11 cellular contexts compared by ENCODE assay signal in genomic region chr2:101558740-101559508, GRCh38.
DNase-seq lines count a peak whose midpoint lies in the region; ATAC-seq and TF ChIP-seq lines count a peak whose summit lies in the region.
"Had no signal": no experiment of that assay in that cellular context is flagged by ENCODE, and none has a peak within 500 bp of the region (broad histone marks: within the 10 kb centered on the region; RNA-seq: fewer than 3 reads in every experiment).

No MANE protein-coding gene starts in this region.

- H3K4me2 ChIP-seq in IMR-90 (ENCODE audit: low read depth, low read length), result peak overlapping the region; percentile 85
- H3K4me2 ChIP-seq in mesendoderm (ENCODE audit: low read length), result no peak overlapping the region

- TF ChIP-seq CTCF in IMR-90 (conservative IDR thresholded peaks at IDR 0.05; ENCODE audit: low read depth, low read length) (no peak), colonic mucosa (IDR thresholded peaks at IDR 0.05) (no peak), stomach (IDR thresholded peaks at IDR 0.05) (no peak), foreskin keratinocyte (conservative IDR thresholded peaks at IDR 0.05) (no peak)

- H2AFZ ChIP-seq in IMR-90 (replicated peaks; ENCODE audit: low read length, poor library complexity), result no peak overlapping the region

- H3K18ac ChIP-seq in IMR-90 (ENCODE audit: low read depth, low read length) (no peak overlapping the region), mesendoderm (ENCODE audit: low read length) (no peak overlapping the region)

- no peak overlapping the region for H4K91ac ChIP-seq in IMR-90 (ENCODE audit: insufficient read depth, low read depth, low read length)

- no peaks in the 10 kb centered on the region; the same call in 1 of the 2 replicates for H4K20me1 ChIP-seq in IMR-90 (ENCODE audit: insufficient read depth, low read length)

- CTCF ChIA-PET in IMR-90 (lab: Yijun Ruan, JAX), result interaction anchor here (0.7 to 0.8 kb wide), 2 partner anchors 10 to 58 kb away, joined by 3 read pairs; no protein-coding TSS in a partner anchor

- H3K56ac ChIP-seq in IMR-90 (ENCODE audit: extremely low read depth, insufficient read depth, low read length) (no peak overlapping the region), mesendoderm (ENCODE audit: low read length) (no peak overlapping the region)

- no peak overlapping the region for H4K8ac ChIP-seq in IMR-90 (ENCODE audit: low read depth in 2 of 2, low read length in 2 of 2)
- H4K8ac ChIP-seq in mesendoderm (ENCODE audit: low read depth, low read length), result no peak overlapping the region

- ATAC-seq in IMR-90 (ENCODE audit: low read depth), result peak; percentile 97
- no peak for ATAC-seq in foreskin keratinocyte
- ATAC-seq: activated CD8-positive, alpha-beta memory T cell treated with anti-CD3 and anti-CD28 coated beads, Interleukin-2, amount 10 ng/mL, durations not matched to agents 7 days and 5 days; T-cell had no signal

- peak; percentile 91 for DNase-seq in IMR-90
- DNase-seq in colonic mucosa, result no peak
- peak; percentile 82 for DNase-seq in iris pigment epithelial cell (ENCODE audit: low read depth)
- no peak for DNase-seq in stomach
- no peak for DNase-seq in mesendoderm
- DNase-seq in HuH-7 (ENCODE audit: low spot score), result no peak
- no peak for DNase-seq in foreskin keratinocyte
- no peak for DNase-seq in stimulated activated CD4-positive, alpha-beta T cell treated with anti-CD3 and anti-CD28 coated beads, Interleukin-4, amount 100 ng/mL, for 1 hour
- DNase-seq: activated CD8-positive, alpha-beta memory T cell treated with anti-CD3 and anti-CD28 coated beads, Interleukin-2, amount 10 ng/mL, durations not matched to agents 7 days and 5 days; NCI-H524 treated with DMSO at 0.1 percent for 48 hours; T-cell had no signal

- no peak overlapping the region for H2BK20ac ChIP-seq in IMR-90 (ENCODE audit: low read depth, low read length)

- H3K4ac ChIP-seq in IMR-90 (ENCODE audit: low read depth, low read length), result no peak overlapping the region
- no peak overlapping the region for H3K4ac ChIP-seq in mesendoderm (ENCODE audit: low read depth, low read length)

- no TSS peak for BruUV-seq in IMR-90 (replicated peaks; lab: Mats Ljungman, UMichigan)

- in situ Hi-C loops in IMR-90 (cut with MboI; ENCODE audit: low sequenced_read_pairs), result no loop called here

- H3K36me3 ChIP-seq in IMR-90 (ENCODE audit: control insufficient read depth, insufficient read depth, low read length), result no peaks in the 10 kb centered on the region
- no peaks in the 10 kb centered on the region for H3K36me3 ChIP-seq in colonic mucosa
- no peaks in the 10 kb centered on the region for H3K36me3 ChIP-seq in stomach
- no peaks in the 10 kb centered on the region for H3K36me3 ChIP-seq in mesendoderm (ENCODE audit: control insufficient read depth, insufficient read depth, low read length)

- no peak for TF ChIP-seq EP300 in stomach (IDR thresholded peaks at IDR 0.05)

- H3K79me2 ChIP-seq in mesendoderm (ENCODE audit: control insufficient read depth, insufficient read depth, low read length), result no peaks in the 10 kb centered on the region

- no peak for TF ChIP-seq RAD21 in IMR-90 (IDR thresholded peaks at IDR 0.05; ENCODE audit: low read length)

- no peaks in the 10 kb centered on the region for H3K9me1 ChIP-seq in IMR-90 (ENCODE audit: insufficient read depth, low read length)

- TF ChIP-seq POLR2A in IMR-90 (IDR thresholded peaks at IDR 0.05; ENCODE audit: low read depth, low read length) (no peak), stomach (IDR thresholded peaks at IDR 0.05) (no peak)

- H3K4me3 ChIP-seq in IMR-90 (ENCODE audit: insufficient read depth, low read depth, low read length) (no peak overlapping the region), colonic mucosa (no peak overlapping the region), stomach (no peak overlapping the region), mesendoderm (ENCODE audit: low read length) (no peak overlapping the region)

- H3K23ac ChIP-seq in IMR-90 (ENCODE audit: low read depth, low read length) (no peak overlapping the region), mesendoderm (ENCODE audit: low read length) (no peak overlapping the region)

- H2BK5ac ChIP-seq in IMR-90 (ENCODE audit: low read depth, low read length, poor library complexity, severe bottlenecking) (no peak overlapping the region), mesendoderm (ENCODE audit: low read length) (no peak overlapping the region)

- H2AK5ac ChIP-seq in IMR-90 (ENCODE audit: low read depth, low read length) (no peak overlapping the region), mesendoderm (ENCODE audit: low read length) (no peak overlapping the region)

- peaks cover 9% of the 10 kb centered on the region for H3K4me1 ChIP-seq in IMR-90 (ENCODE audit: control insufficient read depth, insufficient read depth, low read length)
- no peaks in the 10 kb centered on the region for H3K4me1 ChIP-seq in colonic mucosa
- H3K4me1 ChIP-seq in stomach, result peaks cover 0 to 15% (median 10%) of the 10 kb centered on the region in 4 donors
- no peaks in the 10 kb centered on the region for H3K4me1 ChIP-seq in mesendoderm (ENCODE audit: control insufficient read depth, low read depth, low read length)
- H3K4me1 ChIP-seq in foreskin keratinocyte, result no peaks in the 10 kb centered on the region

- H3K27me3 ChIP-seq in IMR-90 (ENCODE audit: control insufficient read depth, insufficient read depth, low read length), result peaks cover 2% of the 10 kb centered on the region; the same call in 1 of the 2 replicates
- no peaks in the 10 kb centered on the region for H3K27me3 ChIP-seq in colonic mucosa
- no peaks in the 10 kb centered on the region for H3K27me3 ChIP-seq in stomach
- H3K27me3 ChIP-seq in mesendoderm (ENCODE audit: insufficient read depth, low read length, poor library complexity), result no peaks in the 10 kb centered on the region
- no peaks in the 10 kb centered on the region for H3K27me3 ChIP-seq in foreskin keratinocyte

- H3K9me3 ChIP-seq in IMR-90 (ENCODE audit: control insufficient read depth, insufficient read depth, low read length) (no peaks in the 10 kb centered on the region), colonic mucosa (no peaks in the 10 kb centered on the region), stomach (no peaks in the 10 kb centered on the region)

- no CpG with 5 or more reads among the region's 9 CpGs for WGBS in IMR-90 (ENCODE audit: extremely low coverage in 2 of 2, insufficient read length in 1 of 2), 2 experiments
- WGBS in stomach, 5 donors, result 35 to 51% (median 41%) methylated on average over 9 of the region's 9 CpGs
- no CpG with 5 or more reads among the region's 9 CpGs for WGBS in mesendoderm (ENCODE audit: extremely low coverage, insufficient coverage, low lambda C conversion rate)

- dilution Hi-C loops in IMR-90 (cut with HindIII; ENCODE audit: low sequenced_read_pairs, unreplicated experiment), result no loop called here

- H4K5ac ChIP-seq in IMR-90 (ENCODE audit: low read depth, low read length) (no peak overlapping the region), mesendoderm (ENCODE audit: low read length) (no peak overlapping the region)

- POLR2A ChIA-PET in IMR-90 (lab: Charles Lee; ENCODE audit: unreplicated experiment), result interaction anchor here (0.8 kb wide), 1 partner anchor 10 kb away, joined by 4 read pairs; no protein-coding TSS in a partner anchor

- H3K27ac ChIP-seq in IMR-90 (ENCODE audit: insufficient read depth, low read length) (peak overlapping the region; percentile 60; the same call in 1 of the 2 replicates), colonic mucosa (peak overlapping the region; percentile 35), stomach (peak overlapping the region; percentile 11 to 74 (median 69)), mesendoderm (ENCODE audit: low read depth, low read length) (no peak overlapping the region), foreskin keratinocyte (no peak overlapping the region)

- intact Hi-C loops in IMR-90 (cut with micrococcal nuclease), result no loop called here
- intact Hi-C loops in colonic mucosa (cut with DNase I), result no loop called here
- intact Hi-C loops in stomach (cut with DNase I; ENCODE audit: low total_unique reads), result no loop called here

- H2AK9ac ChIP-seq in IMR-90 (replicated peaks; ENCODE audit: low read depth, low read length, poor library complexity), result no peak overlapping the region

- no peak overlapping the region for H3K14ac ChIP-seq in IMR-90 (replicated peaks; ENCODE audit: low read depth, low read length)

- H3K9ac ChIP-seq in IMR-90 (ENCODE audit: low read depth, low read length) (no peak overlapping the region), colonic mucosa (ENCODE audit: low read depth in 2 of 2, low read length in 2 of 2) (no peak overlapping the region), mesendoderm (ENCODE audit: low read length) (no peak overlapping the region)

- H2BK120ac ChIP-seq in IMR-90 (ENCODE audit: low read depth, low read length), result no peak overlapping the region
- no peak overlapping the region for H2BK120ac ChIP-seq in mesendoderm (ENCODE audit: low read depth, low read length)

- H2BK15ac ChIP-seq in IMR-90 (ENCODE audit: low read depth, low read length) (no peak overlapping the region), mesendoderm (replicated peaks; ENCODE audit: low read depth) (no peak overlapping the region)

- H3K79me1 ChIP-seq in IMR-90 (ENCODE audit: low read depth in 1 of 2, low read length in 2 of 2) (peaks cover 0 to 4% of the 10 kb centered on the region in 2 experiments; a peak in 1 of 4 replicates), mesendoderm (ENCODE audit: low read length) (no peaks in the 10 kb centered on the region)

TF ChIP-seq in IMR-90, 13 proteins besides CTCF, POLR2A, EP300 and RAD21 (continues in another document):
- TF ChIP-seq FOS (IDR thresholded peaks at IDR 0.05; ENCODE audit: low read depth, low read length) (no peak), USF2 (IDR thresholded peaks at IDR 0.05; ENCODE audit: low read depth, low read length) (no peak), CHD1 (IDR thresholded peaks at IDR 0.05; ENCODE audit: low read depth, low read length) (no peak), NFE2L2 (IDR thresholded peaks at IDR 0.05; ENCODE audit: low read depth, low read length) (no peak), MAZ (IDR thresholded peaks at IDR 0.05; ENCODE audit: borderline replicate concordance, low read depth, low read length) (no peak), RCOR1 (IDR thresholded peaks at IDR 0.05; ENCODE audit: insufficient replicate concordance, low read length) (no peak), MAFK (IDR thresholded peaks at IDR 0.05; ENCODE audit: low read depth, low read length) (no peak), MXI1 (IDR thresholded peaks at IDR 0.05; ENCODE audit: borderline replicate concordance, low read depth, low read length) (0 out of 2 replicates have a peak, but pooled peaks have one; percentile 25), CEBPB (IDR thresholded peaks at IDR 0.05; ENCODE audit: low read depth, low read length) (0 out of 2 replicates have a peak, but pooled peaks have one; percentile 11), BHLHE40 (IDR thresholded peaks at IDR 0.05; ENCODE audit: low read depth, low read length) (no peak)

Comparison
In these comparisons a context has a peak if more than half of its experiments do, and no peak if none do; other contexts are left out.
1. DNase-seq: peak in IMR-90 (single experiment) and iris pigment epithelial cell (single experiment); none in colonic mucosa (single experiment), stomach (single experiment), mesendoderm (single experiment), HuH-7 (single experiment), foreskin keratinocyte (0 of 2) and stimulated activated CD4-positive, alpha-beta T cell treated with anti-CD3 and anti-CD28 coated beads, Interleukin-4, amount 100 ng/mL, for 1 hour (single experiment).
2. H3K27ac ChIP-seq: peak in IMR-90 (single experiment), colonic mucosa (single experiment) and stomach (5 of 5); none in mesendoderm (single experiment) and foreskin keratinocyte (single experiment).